ENCODE assay signal across 31 cellular contexts in the genomic region with DNA sequence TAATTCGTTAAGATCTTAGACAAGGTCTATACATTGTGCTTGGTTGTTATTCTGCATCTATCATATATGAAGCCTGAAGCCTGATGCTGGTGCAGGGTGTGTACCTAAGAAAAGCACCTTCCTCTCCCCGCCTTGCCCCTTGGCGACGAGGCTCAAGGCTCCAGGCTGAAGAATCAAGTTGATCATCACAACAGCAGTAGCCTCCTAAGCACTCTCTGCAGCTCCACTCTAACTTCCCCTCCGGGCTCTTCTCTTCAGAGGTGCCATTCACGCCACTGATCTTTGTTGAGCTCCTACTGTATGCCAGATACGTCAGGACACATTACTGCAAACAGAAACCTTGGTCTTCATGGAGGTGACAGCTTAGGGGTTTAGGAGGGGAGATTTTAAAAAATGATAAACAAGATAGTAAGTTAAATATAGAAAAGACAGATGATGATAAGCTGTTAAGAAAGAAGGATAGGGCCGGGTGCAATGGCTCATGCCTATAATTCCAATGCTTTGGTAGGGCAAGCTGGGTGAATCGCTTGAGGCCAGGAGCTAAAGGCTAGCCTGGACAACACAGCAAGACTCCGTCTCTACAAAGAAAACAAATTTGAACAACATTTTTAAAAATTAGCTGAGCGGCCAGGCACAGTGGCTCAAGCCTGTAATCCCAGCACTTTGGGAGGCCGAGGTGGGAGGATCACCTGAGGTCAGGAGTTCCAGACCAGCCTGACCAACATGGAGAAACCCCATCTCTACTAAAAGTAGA. TPM values are rescaled to one million over a fixed set of nuclear protein-coding genes. Genes with fewer than 3 reads are reported as not detected.
DNase-seq lines count a peak whose midpoint lies in the region; ATAC-seq, FAIRE-seq and TF ChIP-seq lines count a peak whose summit lies in the region.
"Had no signal": no experiment of that assay in that cellular context is flagged by ENCODE, and none has a peak within 500 bp of the region (broad histone marks: within the 10 kb centered on the region; RNA-seq: fewer than 3 reads in every experiment).

No MANE protein-coding gene starts in this region.

- DNase-seq in DND-41 (no peak), HTR-8/SVneo (ENCODE audit: insufficient read length, low spot score) (no peak), colonic mucosa (peak; percentile 5), NCI-H2029 (lab: John Stamatoyannopoulos, UW) (no peak), globus pallidus (ENCODE audit: low spot score) (no peak), RCC 7860 (ENCODE audit: low spot score) (no peak)
- no peak for DNase-seq in naive thymus-derived CD8-positive, alpha-beta T cell
- DNase-seq: activated CD4-positive, alpha-beta T cell treated with anti-CD3 and anti-CD28 coated beads for 4 hours; activated naive CD4-positive, alpha-beta T cell; activated T-cell treated with anti-CD3 and anti-CD28 coated beads, Interleukin-2, amount 50 U/mL, for 48 hours; body of pancreas; gastrocnemius medialis; GM23248; MV-4-11; NCI-H1436; NCI-H2081 treated with DMSO at 0.1 percent for 48 hours; NCI-H2227 treated with DMSO at 0.1 percent for 48 hours; NCI-H69; PC-9; SHP77; upper lobe of right lung had no signal

- H4K20me1 ChIP-seq in DND-41 (ENCODE audit: insufficient read depth, low read length): no peaks in the 10 kb centered on the region
- H4K20me1 ChIP-seq: BLaER1 treated with 17β-estradiol and CSF1 and Interleukin-3, amounts not matched to agents 10 nM and 100 nM had no signal

- no peak for ATAC-seq in DND-41 (ENCODE audit: insufficient read depth, low read depth)
- ATAC-seq in naive thymus-derived CD8-positive, alpha-beta T cell: no peak
- no peak for ATAC-seq in GM19328 (IDR thresholded peaks at IDR 0.05; ENCODE audit: unreplicated experiment)
- ATAC-seq: body of pancreas; gastrocnemius medialis; natural killer cell treated with Interleukin-12 subunit alpha and Interleukin-12 subunit beta and Interleukin-15 and Interleukin-18, amount 100 ng/mL, for 72 hours; upper lobe of right lung had no signal

- no peaks in the 10 kb centered on the region for H3K27me3 ChIP-seq in DND-41 (ENCODE audit: insufficient read depth, low read length, poor library complexity)
- H3K27me3 ChIP-seq in colonic mucosa: no peaks in the 10 kb centered on the region
- H3K27me3 ChIP-seq: BLaER1 treated with 17β-estradiol and CSF1 and Interleukin-3, amounts not matched to agents 10 nM and 100 nM; body of pancreas; gastrocnemius medialis; hepatocyte; upper lobe of right lung had no signal

- H3K9ac ChIP-seq in DND-41 (ENCODE audit: low read depth, low read length) (no peak overlapping the region), colonic mucosa (ENCODE audit: low read depth in 2 of 2, low read length in 2 of 2) (no peak overlapping the region)
- H3K9ac ChIP-seq: BLaER1 treated with 17β-estradiol and CSF1 and Interleukin-3, amounts not matched to agents 10 nM and 100 nM; GM23248; KMS-11 had no signal

- peaks cover 16 to 35% (median 31%) of the 10 kb centered on the region in 4 donors for H3K4me1 Mint-ChIP-seq in naive thymus-derived CD8-positive, alpha-beta T cell

- H3K27ac ChIP-seq in DND-41 (ENCODE audit: low read length): no peak overlapping the region
- H3K27ac ChIP-seq in colonic mucosa: no peak overlapping the region
- H3K27ac ChIP-seq: BLaER1 treated with 17β-estradiol and CSF1 and Interleukin-3, amounts not matched to agents 10 nM and 100 nM; body of pancreas; gastrocnemius medialis; GM23248; hepatocyte; KMS-11; PC-9; upper lobe of right lung had no signal

- H3K4me3 ChIP-seq in DND-41 (ENCODE audit: low read depth in 1 of 2, low read length in 2 of 2): no peak overlapping the region
- H3K4me3 ChIP-seq in colonic mucosa: no peak overlapping the region
- H3K4me3 ChIP-seq: BLaER1 treated with 17β-estradiol and CSF1 and Interleukin-3, amounts not matched to agents 10 nM and 100 nM; body of pancreas; gastrocnemius medialis; GM23248; hepatocyte; lung; PC-9; upper lobe of right lung had no signal

- H3K27ac Mint-ChIP-seq in naive thymus-derived CD8-positive, alpha-beta T cell: peak overlapping the region in 6 of 10 donors; percentile 1 to 67 (median 46)
- H3K27ac Mint-ChIP-seq: T-helper 2 cell treated with Interferon-gamma antibody and Interleukin-4, amounts not matched to agents 5 μg/mL and 100 μg/mL, for 36 hours had no signal

- no peaks in the 10 kb centered on the region for H3K9me3 Mint-ChIP-seq in naive thymus-derived CD8-positive, alpha-beta T cell
- H3K9me3 Mint-ChIP-seq: central memory CD8-positive, alpha-beta T cell; natural killer cell treated with Interleukin-12 subunit alpha and Interleukin-12 subunit beta and Interleukin-15 and Interleukin-18, amount 100 ng/mL, for 72 hours; T-helper 2 cell treated with Interferon-gamma antibody and Interleukin-4, amounts not matched to agents 5 μg/mL and 100 μg/mL, for 36 hours had no signal

- TF ChIP-seq CTCF in DND-41 (IDR thresholded peaks at IDR 0.05; ENCODE audit: borderline replicate concordance, extremely low read depth, low read length, poor library complexity, severe bottlenecking): no peak
- no peak for TF ChIP-seq CTCF in colonic mucosa (IDR thresholded peaks at IDR 0.05)

- intact Hi-C loops in colonic mucosa (cut with DNase I): no loop called here

- no peak overlapping the region for H3K4me2 ChIP-seq in DND-41 (ENCODE audit: insufficient read depth, low read length)
- H3K4me2 ChIP-seq: BLaER1 treated with 17β-estradiol and CSF1 and Interleukin-3, amounts not matched to agents 10 nM and 100 nM; hepatocyte; KMS-11; PC-9 had no signal

- no peaks in the 10 kb centered on the region for H3K27me3 Mint-ChIP-seq in naive thymus-derived CD8-positive, alpha-beta T cell
- H3K27me3 Mint-ChIP-seq: central memory CD8-positive, alpha-beta T cell had no signal

- H3K79me2 ChIP-seq in DND-41 (ENCODE audit: insufficient read depth, low read length): no peaks in the 10 kb centered on the region
- H3K79me2 ChIP-seq: hepatocyte had no signal

- no peaks in the 10 kb centered on the region for H3K9me3 ChIP-seq in DND-41 (ENCODE audit: insufficient read depth, low read length, severe bottlenecking)
- no peaks in the 10 kb centered on the region for H3K9me3 ChIP-seq in colonic mucosa
- H3K9me3 ChIP-seq: BLaER1 treated with 17β-estradiol and CSF1 and Interleukin-3, amounts not matched to agents 10 nM and 100 nM; body of pancreas; gastrocnemius medialis; upper lobe of right lung had no signal

- no peak overlapping the region for H3K4me3 Mint-ChIP-seq in naive thymus-derived CD8-positive, alpha-beta T cell
- H3K4me3 Mint-ChIP-seq: central memory CD8-positive, alpha-beta T cell; natural killer cell treated with Interleukin-12 subunit alpha and Interleukin-12 subunit beta and Interleukin-15 and Interleukin-18, amount 100 ng/mL, for 72 hours; T-helper 2 cell treated with Interferon-gamma antibody and Interleukin-4, amounts not matched to agents 5 μg/mL and 100 μg/mL, for 36 hours had no signal

- H3K4me1 ChIP-seq in DND-41 (ENCODE audit: insufficient read depth, low read length) (no peaks in the 10 kb centered on the region; the same call in 1 of the 2 replicates), colonic mucosa (no peaks in the 10 kb centered on the region)
- H3K4me1 ChIP-seq: body of pancreas, gastrocnemius medialis, upper lobe of right lung had no signal

- H2AFZ ChIP-seq in DND-41 (ENCODE audit: low read depth, low read length): peak overlapping the region; percentile 7; the same call in 1 of the 2 replicates
- H2AFZ ChIP-seq: GM23248, hepatocyte, PC-9 had no signal

- no peaks in the 10 kb centered on the region for H3K36me3 ChIP-seq in DND-41 (ENCODE audit: insufficient read depth, low read length)
- no peaks in the 10 kb centered on the region for H3K36me3 ChIP-seq in colonic mucosa
- H3K36me3 ChIP-seq: BLaER1 treated with 17β-estradiol and CSF1 and Interleukin-3, amounts not matched to agents 10 nM and 100 nM; gastrocnemius medialis; upper lobe of right lung had no signal

- POLR2A ChIA-PET in naive thymus-derived CD8-positive, alpha-beta T cell (lab: Charles Lee): interaction anchor here (1.2 to 3.7 kb wide), 3 partner anchors 9 to 21 kb away, joined by 3 to 28 read pairs (median 3); no protein-coding TSS in a partner anchor

- H3K36me3 Mint-ChIP-seq in naive thymus-derived CD8-positive, alpha-beta T cell: no peaks in the 10 kb centered on the region
- H3K36me3 Mint-ChIP-seq: natural killer cell treated with Interleukin-12 subunit alpha and Interleukin-12 subunit beta and Interleukin-15 and Interleukin-18, amount 100 ng/mL, for 72 hours had no signal

- FAIRE-seq in HTR-8/SVneo (lab: Jason Lieb, UNC) (peak; percentile 60), RCC 7860 (lab: Jason Lieb, UNC) (no peak)
- FAIRE-seq: endothelial cell of umbilical vein, G401.6 had no signal

RNA-seq across cellular contexts. Expression of a gene that starts 38.4 kb away (rescaled TPM):
- 10 to 100 TPM; 45.7 to 73.0 TPM for total RNA-seq in colonic mucosa
- 100 to 1,000 TPM; 100 to 101 TPM for total RNA-seq in naive thymus-derived CD8-positive, alpha-beta T cell
- 10 to 100 TPM; 21.5 to 34.2 (median 25.3) TPM for polyA plus RNA-seq in naive thymus-derived CD8-positive, alpha-beta T cell
